ENCODE assay signal across 12 cellular contexts in genomic region chr17:4641297-4642195, GRCh38. TPM values are rescaled to one million over a fixed set of nuclear protein-coding genes. Genes with fewer than 3 reads are reported as not detected.
DNase-seq lines count a peak whose midpoint lies in the region; ATAC-seq and TF ChIP-seq lines count a peak whose summit lies in the region.
"Had no signal": no experiment of that assay in that cellular context is flagged by ENCODE, and none has a peak within 500 bp of the region (broad histone marks: within the 10 kb centered on the region; RNA-seq: fewer than 3 reads in every experiment).

Gene ALOX15 (minus strand): TSS chr17:4641678. CDS start chr17:4641651, 27 bp downstream.

- intact Hi-C loops in activated naive CD4-positive, alpha-beta T cell treated with anti-CD3 and anti-CD28 coated beads for 36 hours (cut with micrococcal nuclease) = no loop called here

- H3K9ac ChIP-seq in SK-N-SH (no peak within 1 kb of the TSS), iPS-18a (ENCODE audit: low read length) (no peak within 1 kb of the TSS)

- POLR2A ChIA-PET in SK-N-SH (lab: Yijun Ruan, JAX) = no interaction called here

- no peaks in the 10 kb centered on the region for H3K4me1 ChIP-seq in SK-N-SH (ENCODE audit: control insufficient read depth in 1 of 2, insufficient read depth in 2 of 2, low read depth in 1 of 2, low read length in 1 of 2)
- H3K4me1 ChIP-seq in iPS-18a (ENCODE audit: control insufficient read depth, low read depth, low read length) = peaks cover 7% of the 10 kb centered on the region

- H3K36me3 Mint-ChIP-seq in T-helper 17 cell (ENCODE audit: low read depth) = peaks cover 3% of the 10 kb centered on the region
- H3K36me3 Mint-ChIP-seq in progenitor cell of endocrine pancreas (ENCODE audit: insufficient read depth) = no peaks in the 10 kb centered on the region
- H3K36me3 Mint-ChIP-seq in activated naive CD4-positive, alpha-beta T cell treated with anti-CD3 and anti-CD28 coated beads for 36 hours (ENCODE audit: low read depth) = no peaks in the 10 kb centered on the region

- H3K79me2 ChIP-seq in SK-N-SH (ENCODE audit: insufficient read depth) = no peaks in the 10 kb centered on the region

- ATAC-seq in SK-N-SH treated with all-trans-retinoic acid at 6 μM for 48 hours = no peak; the same call in 2 of the 3 replicates
- ATAC-seq in T-helper 17 cell = no peak

- DNase-seq in SK-N-SH (no peak), T-helper 17 cell (no peak), progenitor cell of endocrine pancreas (ENCODE audit: low spot score, unreplicated experiment) (no peak), NCI-H345 treated with DMSO at 0.1 percent for 48 hours (lab: John Stamatoyannopoulos, UW; ENCODE audit: unreplicated experiment) (no peak), dedifferentiated amniotic fluid mesenchymal stem cell (ENCODE audit: extremely low spot score) (no peak)
- no peak for DNase-seq in activated naive CD4-positive, alpha-beta T cell treated with anti-CD3 and anti-CD28 coated beads for 36 hours
- DNase-seq: activated naive CD4-positive, alpha-beta T cell treated with Interleukin-2 at 50 U/mL for 16 hours; MM.1S had no signal

- no peak within 1 kb of the TSS for H2AFZ ChIP-seq in SK-N-SH (ENCODE audit: low read depth)

- H3K27me3 ChIP-seq in SK-N-SH (ENCODE audit: insufficient read depth) = peaks cover 71% of the 10 kb centered on the region
- peaks cover 71% of the 10 kb centered on the region for H3K27me3 ChIP-seq in iPS-18a (ENCODE audit: control insufficient read depth, insufficient read depth, low read length)

- 22% methylated on average over 22 of the region's 58 CpGs for WGBS in SK-N-SH (ENCODE audit: low lambda C conversion rate)

- H3K4me3 Mint-ChIP-seq in T-helper 17 cell (peak within 1 kb of the TSS; percentile 41), progenitor cell of endocrine pancreas (ENCODE audit: low read depth) (peak within 1 kb of the TSS; percentile 24)
- H3K4me3 Mint-ChIP-seq in activated naive CD4-positive, alpha-beta T cell treated with anti-CD3 and anti-CD28 coated beads for 36 hours = no peak within 1 kb of the TSS

- H3K27ac ChIP-seq in SK-N-SH (ENCODE audit: low read depth in 2 of 2, low read length in 1 of 2) = no peak within 1 kb of the TSS
- no peak within 1 kb of the TSS for H3K27ac ChIP-seq in iPS-18a (ENCODE audit: low read length)

- CTCF ChIA-PET in SK-N-SH (lab: Yijun Ruan, JAX) = interaction anchor here (1.4 kb wide), 1 partner anchor 75 kb away, joined by 4 read pairs; no protein-coding TSS in a partner anchor
- CTCF ChIA-PET in activated naive CD4-positive, alpha-beta T cell treated with anti-CD3 and anti-CD28 coated beads for 36 hours (lab: Charles Lee) = no interaction called here

- H3K9me3 Mint-ChIP-seq in progenitor cell of endocrine pancreas (ENCODE audit: low read depth) = no peaks in the 10 kb centered on the region
- H3K9me3 Mint-ChIP-seq in activated naive CD4-positive, alpha-beta T cell treated with anti-CD3 and anti-CD28 coated beads for 36 hours = no peaks in the 10 kb centered on the region

- no peaks in the 10 kb centered on the region for H4K20me1 ChIP-seq in SK-N-SH (ENCODE audit: insufficient read depth)

- TF ChIP-seq RAD21 in SK-N-SH (IDR thresholded peaks at IDR 0.05; ENCODE audit: low read length) = no peak

- no peaks in the 10 kb centered on the region for H3K36me3 ChIP-seq in SK-N-SH (replicated peaks in 1 of 2; ENCODE audit: control insufficient read depth in 1 of 2, insufficient read depth in 2 of 2, low read length in 1 of 2)
- no peaks in the 10 kb centered on the region for H3K36me3 ChIP-seq in iPS-18a (ENCODE audit: control insufficient read depth, low read depth, low read length)

- H3K27ac Mint-ChIP-seq in T-helper 17 cell (no peak within 1 kb of the TSS), progenitor cell of endocrine pancreas (no peak within 1 kb of the TSS)
- no peak within 1 kb of the TSS for H3K27ac Mint-ChIP-seq in activated naive CD4-positive, alpha-beta T cell treated with anti-CD3 and anti-CD28 coated beads for 36 hours

- no peaks in the 10 kb centered on the region for H3K9me3 ChIP-seq in SK-N-SH
- no peaks in the 10 kb centered on the region for H3K9me3 ChIP-seq in T-helper 17 cell (ENCODE audit: control insufficient read depth, low read length, poor library complexity, severe bottlenecking)
- H3K9me3 ChIP-seq in iPS-18a (ENCODE audit: control insufficient read depth, low read depth, low read length) = no peaks in the 10 kb centered on the region

- TF ChIP-seq CTCF in SK-N-SH (IDR thresholded peaks at IDR 0.05) (no peak), progenitor cell of endocrine pancreas (IDR thresholded peaks at IDR 0.05; ENCODE audit: unreplicated experiment) (no peak)

- TF ChIP-seq EP300 in SK-N-SH (IDR thresholded peaks at IDR 0.05; ENCODE audit: borderline replicate concordance in 1 of 2, low read depth in 1 of 2, low read length in 1 of 2) = no peak

- no peaks in the 10 kb centered on the region for H3K9me2 ChIP-seq in SK-N-SH

- peak within 1 kb of the TSS; percentile 11; the same call in 1 of the 2 replicates for H3K4me2 ChIP-seq in SK-N-SH

- H3K27me3 Mint-ChIP-seq in T-helper 17 cell (peaks cover 74% of the 10 kb centered on the region), progenitor cell of endocrine pancreas (peaks cover 81% of the 10 kb centered on the region)
- peaks cover 70% of the 10 kb centered on the region for H3K27me3 Mint-ChIP-seq in activated naive CD4-positive, alpha-beta T cell treated with anti-CD3 and anti-CD28 coated beads for 36 hours (ENCODE audit: low read depth)

- H3K4me3 ChIP-seq in SK-N-SH (ENCODE audit: low read depth in 2 of 2, low read length in 1 of 2) (no peak within 1 kb of the TSS), iPS-18a (ENCODE audit: low read length) (peak within 1 kb of the TSS; percentile 47)

- H3F3A ChIP-seq in SK-N-SH (replicated peaks; ENCODE audit: insufficient read depth) = no peaks in the 10 kb centered on the region

- peaks cover 8% of the 10 kb centered on the region for H3K4me1 Mint-ChIP-seq in T-helper 17 cell
- peaks cover 13% of the 10 kb centered on the region for H3K4me1 Mint-ChIP-seq in progenitor cell of endocrine pancreas (ENCODE audit: low read depth)
- peaks cover 14% of the 10 kb centered on the region for H3K4me1 Mint-ChIP-seq in activated naive CD4-positive, alpha-beta T cell treated with anti-CD3 and anti-CD28 coated beads for 36 hours (ENCODE audit: low read depth)

TF ChIP-seq in SK-N-SH, 30 proteins besides CTCF, POLR2A, EP300 and RAD21 (continues in another document):
- TF ChIP-seq MXI1 (IDR thresholded peaks at IDR 0.05; ENCODE audit: low read depth, low read length) (no peak), IRF3 (IDR thresholded peaks at IDR 0.05; ENCODE audit: low read depth, low read length) (no peak), ELF1 (IDR thresholded peaks at IDR 0.05) (no peak), GATA2 (CRISPR knock-in tag; IDR thresholded peaks at IDR 0.05) (no peak), RFX5 (IDR thresholded peaks at IDR 0.05; ENCODE audit: low read length) (no peak), RCOR1 (IDR thresholded peaks at IDR 0.05; ENCODE audit: low read length) (no peak), GABPA (IDR thresholded peaks at IDR 0.05; ENCODE audit: low read depth) (no peak), FOXM1 (IDR thresholded peaks at IDR 0.05; ENCODE audit: low read depth) (no peak), FOXJ3 (CRISPR knock-in tag; IDR thresholded peaks at IDR 0.05) (no peak), EZH2phosphoT487 (IDR thresholded peaks at IDR 0.05; ENCODE audit: borderline replicate concordance, low read depth) (no peak), TEAD4 (IDR thresholded peaks at IDR 0.05; ENCODE audit: borderline replicate concordance, insufficient read depth) (no peak)

TF ChIP-seq in SK-N-SH treated with all-trans-retinoic acid at 6 μM for 48 hours, 23 proteins besides CTCF, POLR2A, EP300 and RAD21:
- TF ChIP-seq ISL1 (CRISPR knock-in tag; IDR thresholded peaks at IDR 0.05) (no peak), ZNF8 (CRISPR knock-in tag; IDR thresholded peaks at IDR 0.05) (no peak), ZFP30 (CRISPR knock-in tag; IDR thresholded peaks at IDR 0.05) (no peak), ZFP3 (CRISPR knock-in tag; IDR thresholded peaks at IDR 0.05) (no peak), ZNF565 (CRISPR knock-in tag; conservative IDR thresholded peaks at IDR 0.05; ENCODE audit: low read depth) (no peak), ARNTL (CRISPR knock-in tag; IDR thresholded peaks at IDR 0.05; ENCODE audit: borderline replicate concordance, low read depth) (no peak), SNAI2 (CRISPR knock-in tag; IDR thresholded peaks at IDR 0.05) (no peak)

RNA-seq across cellular contexts. Expression of gene ALOX15, which starts in this region (rescaled TPM):
- polyA plus RNA-seq in SK-N-SH (2012; rRNA removed) = not detected in 2 replicates
- 0.03 and 0.12 TPM in 2 replicates for polyA plus RNA-seq in SK-N-SH (2012; cell fraction: cytosol; rRNA removed)
- 0.02 and 0.09 TPM in 2 replicates for polyA plus RNA-seq in SK-N-SH (2012; cell fraction: nucleus; rRNA removed)
- total RNA-seq in T-helper 17 cell = under 1 TPM in 1 of 2 donors, not detected in 1; 0.13 TPM
- 0.33 and 0.69 TPM in 2 replicates for total RNA-seq in progenitor cell of endocrine pancreas
- not detected for total RNA-seq in activated naive CD4-positive, alpha-beta T cell treated with anti-CD3 and anti-CD28 coated beads for 36 hours
- total RNA-seq: glomerular endothelial cell, SK-MEL-5 had no signal
